ENCODE assay signal across 23 cellular contexts in genomic region chr1:168438626-168439025, GRCh38.
"Had no signal": no experiment of that assay in that cellular context is flagged by ENCODE, and none has a peak within 500 bp of the region (broad histone marks: within the 10 kb centered on the region; RNA-seq: fewer than 3 reads in every experiment).

No MANE protein-coding gene starts in this region.

- H3K4me3 ChIP-seq: lung, pancreas, SK-N-MC, upper lobe of left lung had no signal

- H3K27ac ChIP-seq: epithelial cell of prostate, heart right ventricle, pancreas, psoas muscle, right atrium auricular region, SK-N-MC, upper lobe of left lung had no signal

- H3K9me3 ChIP-seq: heart right ventricle, pancreas, psoas muscle, right atrium auricular region, upper lobe of left lung had no signal

- H3K27ac Mint-ChIP-seq: nephron had no signal

- FAIRE-seq: bronchial epithelial cell, kidney, pancreas had no signal

- ATAC-seq: activated naive CD4-positive, alpha-beta T cell treated with anti-CD3 and anti-CD28 coated beads, Interleukin-2, amount 50 U/mL, for 72 hours; left lobe of liver; stimulated activated naive CD8-positive, alpha-beta T cell treated with anti-CD3 and anti-CD28 coated beads, Interleukin-15, Interleukin-2, amounts not matched to agents 100 U/mL and 50 U/mL, for 24 hours had no signal

- DNase-seq: activated CD4-positive, alpha-beta T cell treated with anti-CD3 and anti-CD28 coated beads for 1 hour; activated CD4-positive, alpha-beta T cell treated with anti-CD3 and anti-CD28 coated beads, Interleukin-2, amount 50 U/mL, for 1 hour; activated CD8-positive, alpha-beta memory T cell treated with anti-CD3 and anti-CD28 coated beads for 24 hours; activated gamma-delta T cell; cortex of kidney; foreskin fibroblast; heart right ventricle; kidney; pancreas; psoas muscle; stimulated activated CD4-positive, alpha-beta T cell treated with anti-CD3 and anti-CD28 coated beads, Interleukin-4, amount 100 ng/mL, for 24 hours; stimulated activated naive CD8-positive, alpha-beta T cell treated with anti-CD3 and anti-CD28 coated beads, Interleukin-15, Interleukin-2, amounts not matched to agents 100 U/mL and 50 U/mL, for 24 hours; T-cell; T-helper 9 cell; upper lobe of left lung had no signal

- H3K4me1 ChIP-seq: pancreas, psoas muscle had no signal

- H3K36me3 Mint-ChIP-seq: activated naive CD4-positive, alpha-beta T cell treated with anti-CD3 and anti-CD28 coated beads, Interleukin-2, amount 50 U/mL, for 72 hours; T-cell had no signal

- H3K9me3 Mint-ChIP-seq: activated naive CD4-positive, alpha-beta T cell treated with anti-CD3 and anti-CD28 coated beads, Interleukin-2, amount 50 U/mL, for 72 hours; nephron; T-cell had no signal

- H3K27me3 ChIP-seq: heart right ventricle, pancreas, right atrium auricular region, upper lobe of left lung had no signal

- H3K36me3 ChIP-seq: heart right ventricle, pancreas, right atrium auricular region, upper lobe of left lung had no signal
